7 cellular contexts compared by ENCODE assay signal in the genomic region with DNA sequence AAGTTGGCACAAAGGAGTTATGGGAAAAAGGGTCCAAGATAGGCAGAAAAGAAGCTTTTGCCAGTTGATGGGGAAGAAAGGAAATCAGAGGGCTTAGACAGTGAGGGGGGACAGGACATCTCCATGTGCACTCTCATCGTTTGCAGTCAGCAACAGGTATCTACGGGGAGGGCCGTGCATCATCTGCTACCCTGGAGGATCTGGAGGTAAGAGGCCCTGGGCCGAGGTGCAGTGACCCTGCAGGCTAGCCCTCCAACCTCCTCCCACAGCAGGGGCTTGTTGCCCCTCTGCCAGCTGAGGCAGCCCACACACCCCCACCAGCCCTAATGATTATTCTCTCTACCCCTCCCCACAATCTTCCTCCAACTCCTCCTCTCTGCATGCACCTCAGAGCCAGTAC.
DNase-seq lines count a peak whose midpoint lies in the region; TF ChIP-seq lines count a peak whose summit lies in the region.
"Not testable (repeated sequence)": the region's sequence is repeated elsewhere in the genome, so short reads cannot be mapped to it uniquely, and the experiment has no call there.

No MANE protein-coding gene starts in this region.

- H3K27me3 Mint-ChIP-seq in endothelial cell (ENCODE audit: unreplicated experiment): peaks cover 11% of the 10 kb centered on the region

- not testable (repeated sequence) for H3K9me3 ChIP-seq in WERI-Rb-1 (ENCODE audit: severe bottlenecking); neuronal stem cell (replicated peaks in 1 of 2; ENCODE audit: control insufficient read depth in 2 of 2, insufficient read depth in 1 of 2, low read depth in 1 of 2, low read length in 2 of 2)

- H2AFZ ChIP-seq in neuronal stem cell (ENCODE audit: low read length): not testable (repeated sequence)

- not testable (repeated sequence) for H3K36me3 ChIP-seq in WERI-Rb-1; neuronal stem cell (replicated peaks in 1 of 2; ENCODE audit: control insufficient read depth in 2 of 2, insufficient read depth in 2 of 2, low read length in 2 of 2)

- not testable (repeated sequence) for H2BK5ac ChIP-seq in neuronal stem cell (ENCODE audit: low read length)

- H3K23ac ChIP-seq in neuronal stem cell (ENCODE audit: low read depth, low read length, poor library complexity): not testable (repeated sequence)

- H3K4me1 Mint-ChIP-seq in endothelial cell (ENCODE audit: unreplicated experiment): peaks cover 23% of the 10 kb centered on the region

- H3K4me3 ChIP-seq in WERI-Rb-1 (ENCODE audit: low read depth, low read length); coronary artery; neuronal stem cell (ENCODE audit: low read length in 2 of 2): not testable (repeated sequence)

- H2BK120ac ChIP-seq in neuronal stem cell (ENCODE audit: low read depth, low read length): not testable (repeated sequence)

- not testable (repeated sequence) for H3K27me3 ChIP-seq in WERI-Rb-1 (ENCODE audit: insufficient read depth, low read depth, severe bottlenecking); neuronal stem cell (ENCODE audit: control insufficient read depth in 3 of 3, insufficient read depth in 3 of 3, low read depth in 1 of 3, low read length in 3 of 3)

- not testable (repeated sequence) for H3K27ac ChIP-seq in WERI-Rb-1; coronary artery; neuronal stem cell (replicated peaks; ENCODE audit: low read length)

- not testable (repeated sequence) for H3K4me3 Mint-ChIP-seq in endothelial cell (ENCODE audit: unreplicated experiment)

- H3K14ac ChIP-seq in neuronal stem cell (ENCODE audit: low read length): not testable (repeated sequence)

- not testable (repeated sequence) for H2AK5ac ChIP-seq in neuronal stem cell (ENCODE audit: low read depth, low read length)

- not testable (repeated sequence) for H3K18ac ChIP-seq in neuronal stem cell (ENCODE audit: low read length)

- peak overlapping the region; percentile 25 for H3K27ac Mint-ChIP-seq in endothelial cell (ENCODE audit: unreplicated experiment)

- DNase-seq in WERI-Rb-1: peak; percentile 3
- DNase-seq in activated T-cell treated with anti-CD3 and anti-CD28 coated beads, Interleukin-2, amount 50 U/mL, for 1 hour: peak; percentile 8
- peak; percentile 29 for DNase-seq in coronary artery (ENCODE audit: low spot score)
- DNase-seq in endothelial cell (ENCODE audit: low spot score); neuronal stem cell (ENCODE audit: low spot score): not testable (repeated sequence)
- DNase-seq in cardiac septum (ENCODE audit: low spot score): peak; percentile 4
- peak; percentile 32 for DNase-seq in ureter (ENCODE audit: low spot score)

- not testable (repeated sequence) for H3K4me1 ChIP-seq in neuronal stem cell (ENCODE audit: control insufficient read depth in 2 of 2, insufficient read depth in 1 of 2, low read depth in 1 of 2, low read length in 2 of 2)

- intact Hi-C loops in cardiac septum (cut with DNase I): not testable (repeated sequence)

- H2BK15ac ChIP-seq in neuronal stem cell (ENCODE audit: low read length): not testable (repeated sequence)

- not testable (repeated sequence) for H3K79me1 ChIP-seq in neuronal stem cell (ENCODE audit: low read depth, low read length)

- H3K4me2 ChIP-seq in neuronal stem cell (ENCODE audit: insufficient read depth, low read length, poor library complexity, severe bottlenecking): not testable (repeated sequence)

- peak overlapping the region; percentile 43 for H4K8ac ChIP-seq in neuronal stem cell (ENCODE audit: low read depth, low read length)

- H3K36me3 Mint-ChIP-seq in endothelial cell (ENCODE audit: low read depth, unreplicated experiment): not testable (repeated sequence)

- H3K4ac ChIP-seq in neuronal stem cell (ENCODE audit: low read length): not testable (repeated sequence)

- no CpG with 5 or more reads among the region's 4 CpGs for WGBS in neuronal stem cell (ENCODE audit: extremely low coverage in 2 of 2, insufficient read length in 2 of 2, insufficient replicate concordance in 1 of 2), 2 donors

- H3K9ac ChIP-seq in neuronal stem cell (ENCODE audit: low read depth, low read length, poor library complexity): not testable (repeated sequence)

- H3K9me3 Mint-ChIP-seq in endothelial cell (ENCODE audit: unreplicated experiment): not testable (repeated sequence)

- TF ChIP-seq CTCF in WERI-Rb-1 (IDR thresholded peaks at IDR 0.05; ENCODE audit: low read depth, low read length); coronary artery (IDR thresholded peaks at IDR 0.05); endothelial cell (IDR thresholded peaks at IDR 0.05; ENCODE audit: unreplicated experiment): not testable (repeated sequence)

- not testable (repeated sequence) for H4K91ac ChIP-seq in neuronal stem cell (ENCODE audit: low read depth, low read length, poor library complexity)

- H2BK12ac ChIP-seq in neuronal stem cell (ENCODE audit: low read length): not testable (repeated sequence)
